Comparison of ENCODE assay signal across 11 cellular contexts in the genomic region with DNA sequence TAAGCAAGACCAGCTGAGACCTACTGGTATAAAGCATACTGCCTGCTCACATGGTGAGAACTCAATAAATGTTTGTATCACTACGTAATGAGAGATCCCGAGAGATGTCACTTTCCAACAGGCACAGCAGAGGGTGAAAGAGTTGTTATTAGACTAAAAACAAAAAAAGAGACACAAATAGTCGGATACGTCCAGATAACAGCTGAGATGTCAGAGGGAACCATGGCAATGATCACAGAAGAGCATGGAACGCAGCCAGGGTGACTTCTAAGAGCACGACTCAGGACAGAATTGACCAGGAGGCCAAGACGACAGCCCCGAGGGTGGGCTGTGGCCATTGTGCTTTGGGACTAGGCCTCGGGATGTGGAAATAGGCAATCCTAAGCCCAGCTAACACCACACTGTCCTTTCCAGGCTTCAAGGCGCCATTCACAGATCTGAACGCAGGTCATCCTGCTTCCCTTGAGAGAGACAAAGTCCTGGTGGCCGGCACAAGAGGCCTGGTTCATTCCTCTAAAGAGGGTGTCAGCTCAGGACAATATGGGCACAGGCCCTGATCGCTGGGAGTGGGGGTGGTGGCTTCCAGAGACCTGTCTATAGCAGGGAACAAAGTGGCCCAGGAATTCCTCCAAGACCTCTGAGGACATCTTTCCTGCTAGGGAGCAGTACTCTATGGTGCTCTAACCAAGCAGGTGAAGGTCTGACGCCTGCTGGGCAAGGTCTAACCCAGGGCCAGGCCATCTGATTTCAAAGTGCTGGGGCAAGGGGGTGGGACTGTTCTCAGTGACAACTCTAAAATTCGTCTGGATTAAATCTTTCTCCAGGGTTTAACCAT. TPM values are rescaled to one million over a fixed set of nuclear protein-coding genes. Genes with fewer than 3 reads are reported as not detected.
DNase-seq lines count a peak whose midpoint lies in the region; ATAC-seq and TF ChIP-seq lines count a peak whose summit lies in the region.
"Had no signal": no experiment of that assay in that cellular context is flagged by ENCODE, and none has a peak within 500 bp of the region (broad histone marks: within the 10 kb centered on the region; RNA-seq: fewer than 3 reads in every experiment).

No MANE protein-coding gene starts in this region.

- no peak for TF ChIP-seq CTCF in parathyroid adenoma (IDR thresholded peaks at IDR 0.05)

- H3K4me2 ChIP-seq in GM23248 (ENCODE audit: unreplicated experiment): peak overlapping the region; percentile 96
- H3K4me2 ChIP-seq in parathyroid adenoma (ENCODE audit: low read length): no peak overlapping the region

- H3F3A ChIP-seq in GM23248 (ENCODE audit: insufficient read depth): peaks cover 42% of the 10 kb centered on the region

- peak overlapping the region; percentile 100; the same call in 1 of the 2 replicates for H3K9ac ChIP-seq in GM23248
- H3K9ac ChIP-seq in parathyroid adenoma: no peak overlapping the region

- H3K27ac ChIP-seq in GM23248 (peak overlapping the region; percentile 37), esophagus (ENCODE audit: low read depth in 2 of 2, low read length in 1 of 2) (peak overlapping the region; percentile 14 to 69), parathyroid adenoma (peak overlapping the region; percentile 20)

- H2AFZ ChIP-seq in GM23248: no peak overlapping the region
- H2AFZ ChIP-seq in parathyroid adenoma: no peak overlapping the region

- H3K27me3 ChIP-seq in GM23248 (replicated peaks; ENCODE audit: insufficient read depth) (no peaks in the 10 kb centered on the region), esophagus (ENCODE audit: control insufficient read depth in 1 of 2, insufficient read depth in 2 of 2, low read length in 2 of 2) (no peaks in the 10 kb centered on the region), parathyroid adenoma (ENCODE audit: control insufficient read depth, insufficient read depth, low read length) (no peaks in the 10 kb centered on the region)

- H4K20me1 ChIP-seq in GM23248 (ENCODE audit: insufficient read depth): no peaks in the 10 kb centered on the region

- DNase-seq in GM23248 (peak; percentile 56), midbrain (lab: John Stamatoyannopoulos, UW) (no peak)
- DNase-seq: activated CD4-positive, alpha-beta T cell treated with anti-CD3 and anti-CD28 coated beads, Interleukin-2, amount 50 U/mL, for 4 hours; COR-L47; effector memory CD4-positive, alpha-beta T cell; NCI-H1105; NCI-H774 had no signal

- in situ Hi-C loops in GM23248 (cut with MboI): no loop called here

- H3K4me3 ChIP-seq in GM23248: peak overlapping the region; percentile 27
- H3K4me3 ChIP-seq in esophagus (ENCODE audit: low read depth in 1 of 2, low read length in 2 of 2): peak overlapping the region; percentile 24 to 70
- no peak overlapping the region for H3K4me3 ChIP-seq in parathyroid adenoma (ENCODE audit: low read depth, low read length)

- no peaks in the 10 kb centered on the region for H3K9me3 ChIP-seq in GM23248 (ENCODE audit: low read depth)
- no peaks in the 10 kb centered on the region for H3K9me3 ChIP-seq in esophagus (ENCODE audit: control insufficient read depth in 2 of 2, insufficient read depth in 1 of 2, low read depth in 1 of 2, low read length in 1 of 2)
- H3K9me3 ChIP-seq in parathyroid adenoma (ENCODE audit: control insufficient read depth, low read length): no peaks in the 10 kb centered on the region

- H3K79me2 ChIP-seq in GM23248 (ENCODE audit: insufficient read depth) (peaks cover 86% of the 10 kb centered on the region), parathyroid adenoma (peaks cover 71% of the 10 kb centered on the region)

- H3K9me2 ChIP-seq in GM23248 (ENCODE audit: insufficient read depth): no peaks in the 10 kb centered on the region

- no peaks in the 10 kb centered on the region; the same call in 1 of the 2 replicates for H3K36me3 ChIP-seq in GM23248 (ENCODE audit: low read depth)
- peaks cover 0 to 11% of the 10 kb centered on the region in 2 donors for H3K36me3 ChIP-seq in esophagus (ENCODE audit: control insufficient read depth in 2 of 2, insufficient read depth in 2 of 2, low read length in 1 of 2)
- H3K36me3 ChIP-seq in parathyroid adenoma (ENCODE audit: control insufficient read depth, insufficient read depth, low read length): no peaks in the 10 kb centered on the region

- ATAC-seq in GM18519 (IDR thresholded peaks at IDR 0.05; ENCODE audit: low FRiP score, unreplicated experiment): no peak
- no peak for ATAC-seq in HG02623 (IDR thresholded peaks at IDR 0.05; ENCODE audit: unreplicated experiment)

- 34 to 37% methylated on average over 15 of the region's 15 CpGs for WGBS in GM23248 (ENCODE audit: low coverage in 1 of 2, low lambda C conversion rate in 2 of 2, missing lambda C conversion rate in 2 of 2), 2 experiments
- WGBS in esophagus, 2 donors: 73 to 74% methylated on average over 15 of the region's 15 CpGs

- H3K4me1 ChIP-seq in GM23248 (ENCODE audit: insufficient read depth): peaks cover 56% of the 10 kb centered on the region
- peaks cover 7 to 11% of the 10 kb centered on the region in 2 donors for H3K4me1 ChIP-seq in esophagus (ENCODE audit: control insufficient read depth in 2 of 2, insufficient read depth in 2 of 2, low read length in 1 of 2)
- H3K4me1 ChIP-seq in parathyroid adenoma: peaks cover 28% of the 10 kb centered on the region

RNA-seq across cellular contexts. Expression of a gene that starts 3.2 kb away (rescaled TPM):
- 114 and 141 TPM in 2 replicates for total RNA-seq in GM23248 (2014; rRNA removed; shearing (Covaris generic))
- polyA plus RNA-seq in GM23248 (2016; fragmentation: Nextera tagmentation; extraction: Ambion mirVana) (151 and 159 TPM in 2 replicates), esophagus (100 to 1,000 TPM; 123 to 242 TPM)

RNA-seq across cellular contexts. Expression of a gene that starts 5.3 kb away (rescaled TPM):
- total RNA-seq in GM23248 (2014; rRNA removed; shearing (Covaris generic)): 9.1 and 11.6 TPM in 2 replicates
- polyA plus RNA-seq in GM23248 (2016; fragmentation: Nextera tagmentation; extraction: Ambion mirVana): 11.9 and 12.6 TPM in 2 replicates
- polyA plus RNA-seq in esophagus: 10 to 100 TPM; 10.8 to 11.7 TPM

RNA-seq across cellular contexts. Expression of a gene that starts 53.8 kb away (rescaled TPM):
- 3.0 and 6.2 TPM in 2 replicates for total RNA-seq in GM23248 (2014; rRNA removed; shearing (Covaris generic))
- polyA plus RNA-seq in GM23248 (2016; fragmentation: Nextera tagmentation; extraction: Ambion mirVana) (5.0 and 8.4 TPM in 2 replicates), esophagus (10 to 100 TPM; 13.5 to 15.5 TPM)

RNA-seq across cellular contexts. Expression of a gene that starts 58.5 kb away (rescaled TPM):
- total RNA-seq in GM23248 (2014; rRNA removed; shearing (Covaris generic)): 1.8 and 6.4 TPM in 2 replicates
- 1.7 TPM in 2 replicates for polyA plus RNA-seq in GM23248 (2016; fragmentation: Nextera tagmentation; extraction: Ambion mirVana)
- 100 to 1,000 TPM in 1 of 2 donors, 10 to 100 TPM in 1; 99.2 to 126 TPM for polyA plus RNA-seq in esophagus
